Comparison of ENCODE assay signal across 17 cellular contexts in the genomic region with DNA sequence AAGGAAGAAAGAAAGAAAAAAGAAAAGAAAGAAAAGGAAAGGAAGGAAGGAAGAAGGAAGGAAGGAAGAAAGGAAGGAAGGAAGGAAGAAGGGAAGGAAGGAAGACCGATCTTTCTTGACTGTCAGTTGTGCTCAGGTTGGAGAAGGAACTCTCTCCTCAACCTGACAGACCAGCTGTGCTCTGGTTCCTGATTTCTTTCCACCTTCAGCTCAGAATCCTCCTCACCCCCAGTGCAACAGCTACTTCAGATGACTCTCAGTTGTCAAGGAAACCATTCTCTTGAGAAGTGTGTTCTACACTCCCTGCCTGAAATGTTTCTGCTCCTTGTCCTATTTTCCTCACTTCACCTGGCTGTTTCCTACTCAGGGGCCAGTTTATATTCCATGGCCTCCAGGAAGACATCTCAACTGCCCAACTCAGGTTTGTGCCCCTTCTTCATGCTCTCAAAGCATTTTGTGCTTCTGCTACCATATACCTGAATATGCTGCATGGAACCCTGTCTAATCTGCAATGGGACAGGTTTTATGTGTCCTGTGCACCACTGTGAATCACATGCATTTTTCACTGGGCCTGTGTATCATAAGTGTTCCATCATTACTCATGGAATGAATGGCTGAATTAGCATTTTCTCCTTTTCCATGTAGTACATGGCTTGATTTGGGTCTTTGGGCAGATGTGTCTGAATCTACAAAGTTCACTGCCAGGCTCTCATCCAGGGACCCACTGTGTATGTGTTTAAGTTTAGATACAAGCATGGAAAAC. TPM values are rescaled to one million over a fixed set of nuclear protein-coding genes. Genes with fewer than 3 reads are reported as not detected.
"Had no signal": no experiment of that assay in that cellular context is flagged by ENCODE, and none has a peak within 500 bp of the region (broad histone marks: within the 10 kb centered on the region; RNA-seq: fewer than 3 reads in every experiment).

No MANE protein-coding gene starts in this region.

- H3K27me3 ChIP-seq: cardiac muscle cell, dorsolateral prefrontal cortex had no signal

- H3K9ac ChIP-seq: parathyroid adenoma had no signal

- H3K27ac ChIP-seq: cardiac muscle cell, parathyroid adenoma had no signal

- ATAC-seq: activated CD4-positive, CD25-positive, alpha-beta regulatory T cell treated with anti-CD3 and anti-CD28 coated beads, Interleukin-2, amount 50 U/mL, for 24 hours; mucosa of descending colon; naive thymus-derived CD4-positive, alpha-beta T cell had no signal

- H3K4me3 ChIP-seq: cardiac muscle cell, dorsolateral prefrontal cortex, mucosa of descending colon had no signal

- H2AFZ ChIP-seq: parathyroid adenoma had no signal

- H3K9me3 ChIP-seq: mucosa of descending colon had no signal

- DNase-seq: activated CD4-positive, alpha-beta T cell treated with anti-CD3 and anti-CD28 coated beads, Interleukin-2, amount 50 U/mL, for 1 hour; activated naive CD4-positive, alpha-beta T cell treated with anti-CD3 and anti-CD28 coated beads for 36 hours; activated T-cell treated with anti-CD3 and anti-CD28 coated beads for 4 hours; dorsolateral prefrontal cortex; endodermal cell; erythroblast; islet precursor cell; mammary epithelial cell; mucosa of descending colon; naive thymus-derived CD4-positive, alpha-beta T cell; stimulated activated CD4-positive, alpha-beta T cell treated with anti-CD3 and anti-CD28 coated beads, Interleukin-2, amount 100 ng/mL, for 48 hours; stimulated activated naive CD4-positive, alpha-beta T cell; T-helper 9 cell; trophoblast cell had no signal

- H3K36me3 ChIP-seq: cardiac muscle cell had no signal

- H3K4me1 ChIP-seq: parathyroid adenoma had no signal

- H3K79me2 ChIP-seq: parathyroid adenoma had no signal

RNA-seq across cellular contexts. Expression of gene DOCK10, which starts 32.8 kb away (rescaled TPM):
- total RNA-seq: cardiac muscle cell had no signal
- polyA plus RNA-seq: cardiac muscle cell had no signal
